ENCODE assay signal across 17 cellular contexts in genomic region chr2:185978634-185979405, GRCh38.
DNase-seq lines count a peak whose midpoint lies in the region; ATAC-seq and TF ChIP-seq lines count a peak whose summit lies in the region.
"Had no signal": no experiment of that assay in that cellular context is flagged by ENCODE, and none has a peak within 500 bp of the region (broad histone marks: within the 10 kb centered on the region; RNA-seq: fewer than 3 reads in every experiment).

No MANE protein-coding gene starts in this region.

- H4K20me1 ChIP-seq in PC-3 (ENCODE audit: low read length), result no peaks in the 10 kb centered on the region
- H4K20me1 ChIP-seq: BLaER1 had no signal

- TF ChIP-seq CTCF in PC-3 (conservative IDR thresholded peaks at IDR 0.05; ENCODE audit: low read depth, low read length) (no peak), epithelial cell of esophagus (IDR thresholded peaks at IDR 0.05; ENCODE audit: insufficient read depth, low read depth, low read length, missing control alignments) (no peak)

- no peaks in the 10 kb centered on the region for H3K9me3 ChIP-seq in PC-3 (ENCODE audit: low read length)
- H3K9me3 ChIP-seq: esophagus squamous epithelium had no signal

- no TSS peak for BruUV-seq in PC-3 (replicated peaks; lab: Mats Ljungman, UMichigan)

- H3K4me1 ChIP-seq in PC-3 (ENCODE audit: insufficient read depth, low read length), result peaks cover 20% of the 10 kb centered on the region
- H3K4me1 ChIP-seq: BLaER1 had no signal

- H2AFZ ChIP-seq in PC-3 (ENCODE audit: low read length), result peak overlapping the region; percentile 49

- DNase-seq in GM04503 (ENCODE audit: low read depth) (peak; percentile 44), PC-3 (peak; percentile 79), epithelial cell of esophagus (ENCODE audit: low read depth) (peak; percentile 87), renal cortical epithelial cell (ENCODE audit: low read depth) (peak; percentile 48), NCI-H748 (lab: John Stamatoyannopoulos, UW; ENCODE audit: unreplicated experiment) (no peak)
- DNase-seq: activated CD4-positive, CD25-positive, alpha-beta regulatory T cell treated with anti-CD3 and anti-CD28 coated beads, Interleukin-2, amount 50 U/mL, for 72 hours; activated CD8-positive, alpha-beta memory T cell treated with anti-CD3 and anti-CD28 coated beads, Interleukin-2, amount 10 ng/mL, durations not matched to agents 7 days and 5 days; activated effector memory CD4-positive, alpha-beta T cell treated with anti-CD3 and anti-CD28 coated beads, Interleukin-2, amount 50 U/mL, for 16 hours; esophagus squamous epithelium; MM.1S; NCI-H2081 treated with DMSO at 0.1 percent for 48 hours; RPMI8226 had no signal

- no peaks in the 10 kb centered on the region for H3K79me2 ChIP-seq in PC-3 (ENCODE audit: low read length)

- CTCF ChIA-PET in PC-3 (lab: Charles Lee), result interaction anchor here (0.6 to 1.4 kb wide), 2 partner anchors 152 to 293 kb away, joined by 5 to 19 read pairs; no protein-coding TSS in a partner anchor

- no peaks in the 10 kb centered on the region for H3K36me3 ChIP-seq in PC-3 (ENCODE audit: low read depth, low read length)
- H3K36me3 ChIP-seq: esophagus squamous epithelium had no signal

- H3K9me2 ChIP-seq in PC-3 (replicated peaks; ENCODE audit: low read length), result no peaks in the 10 kb centered on the region

- intact Hi-C loops in PC-3 (cut with micrococcal nuclease), result loop anchor here (1.0 to 10.0 kb wide), 3 partner anchors 156 to 364 kb away; no protein-coding TSS in a partner anchor

- peak overlapping the region; percentile 94 for H3K27ac ChIP-seq in PC-3 (ENCODE audit: low read length)
- H3K27ac ChIP-seq: BLaER1, esophagus squamous epithelium had no signal

- H3F3A ChIP-seq in PC-3 (ENCODE audit: low read length, unreplicated experiment), result peaks cover 6% of the 10 kb centered on the region

- H3K4me3 ChIP-seq in PC-3 (ENCODE audit: low read length) (no peak overlapping the region), epithelial cell of esophagus (ENCODE audit: low read length) (no peak overlapping the region)
- H3K4me3 ChIP-seq: BLaER1, esophagus squamous epithelium had no signal

- POLR2A ChIA-PET in PC-3 (lab: Charles Lee; ENCODE audit: unreplicated experiment), result no interaction called here

- H3K9ac ChIP-seq in PC-3 (ENCODE audit: low read length), result peak overlapping the region; percentile 58
- H3K9ac ChIP-seq: BLaER1 had no signal

- peak overlapping the region; percentile 55 for H3K4me2 ChIP-seq in PC-3 (ENCODE audit: low read length)
- H3K4me2 ChIP-seq: BLaER1 had no signal

- H3K27me3 ChIP-seq in PC-3 (ENCODE audit: low read length), result no peaks in the 10 kb centered on the region
- H3K27me3 ChIP-seq: BLaER1, esophagus squamous epithelium had no signal

- ATAC-seq in PC-3 (peak; percentile 72), GM19452 (IDR thresholded peaks at IDR 0.05; ENCODE audit: unreplicated experiment) (no peak), GM21576 (IDR thresholded peaks at IDR 0.05; ENCODE audit: unreplicated experiment) (no peak), HG03139 (IDR thresholded peaks at IDR 0.05; ENCODE audit: unreplicated experiment) (no peak)
- ATAC-seq: activated CD8-positive, alpha-beta memory T cell treated with anti-CD3 and anti-CD28 coated beads, Interleukin-2, amount 10 ng/mL, durations not matched to agents 7 days and 5 days; natural killer cell treated with Interleukin-12 subunit alpha and Interleukin-12 subunit beta and Interleukin-15 and Interleukin-18, amount 100 ng/mL, for 72 hours had no signal
